In genomic region chr9:126805546-126806262, GRCh38 we compare ENCODE assay signal across 8 cellular contexts. TPM values are rescaled to one million over a fixed set of nuclear protein-coding genes. Genes with fewer than 3 reads are reported as not detected.
DNase-seq lines count a peak whose midpoint lies in the region; ATAC-seq and TF ChIP-seq lines count a peak whose summit lies in the region.

No MANE protein-coding gene starts in this region.

- in situ Hi-C loops in HAP-1 (cut with MboI; ENCODE audit: low sequenced_read_pairs), result no loop called here

- peaks cover 7% of the 10 kb centered on the region for H3K36me3 Mint-ChIP-seq in natural killer cell treated with Interleukin-12 subunit alpha and Interleukin-12 subunit beta and Interleukin-15 and Interleukin-18, amount 100 ng/mL, for 72 hours

- peak; percentile 93 to 94 for ATAC-seq in natural killer cell treated with Interleukin-12 subunit alpha and Interleukin-12 subunit beta and Interleukin-15 and Interleukin-18, amount 100 ng/mL, for 72 hours

- no peaks in the 10 kb centered on the region for H3K27me3 Mint-ChIP-seq in natural killer cell treated with Interleukin-12 subunit alpha and Interleukin-12 subunit beta and Interleukin-15 and Interleukin-18, amount 100 ng/mL, for 72 hours

- no peaks in the 10 kb centered on the region for H3K9me3 ChIP-seq in HAP-1

- CTCF ChIA-PET in GM10248 (lab: Yijun Ruan, JAX), result interaction anchor here (1.3 to 2.0 kb wide), 5 partner anchors 15 to 99 kb away, joined by 3 to 7 read pairs (median 4); no protein-coding TSS in a partner anchor

- peaks cover 13% of the 10 kb centered on the region for H3K4me1 ChIP-seq in HAP-1

- DNase-seq in GM10248 (ENCODE audit: extremely low spot score) (peak; percentile 71), HAP-1 (ENCODE audit: low spot score in 2 of 2) (peak; percentile 40 to 45), NAMALWA (ENCODE audit: low spot score) (peak; percentile 93), epithelial cell of prostate (ENCODE audit: low read depth, low spot score) (peak; percentile 72), stromal cell of bone marrow (ENCODE audit: low read depth) (peak; percentile 85), NCI-H1694 (lab: John Stamatoyannopoulos, UW) (no peak)
- DNase-seq in activated CD8-positive, alpha-beta memory T cell treated with anti-CD3 and anti-CD28 coated beads for 24 hours, result peak; percentile 83
- DNase-seq in natural killer cell treated with Interleukin-12 subunit alpha and Interleukin-12 subunit beta and Interleukin-15 and Interleukin-18, amount 100 ng/mL, for 72 hours (ENCODE audit: low spot score), result peak; percentile 89

- no peaks in the 10 kb centered on the region for H3K9me3 Mint-ChIP-seq in natural killer cell treated with Interleukin-12 subunit alpha and Interleukin-12 subunit beta and Interleukin-15 and Interleukin-18, amount 100 ng/mL, for 72 hours

- H3K27ac Mint-ChIP-seq in natural killer cell treated with Interleukin-12 subunit alpha and Interleukin-12 subunit beta and Interleukin-15 and Interleukin-18, amount 100 ng/mL, for 72 hours, result peak overlapping the region; percentile 95 to 96

- peak overlapping the region; percentile 87 for H3K4me3 ChIP-seq in HAP-1

- no peaks in the 10 kb centered on the region for H3K27me3 ChIP-seq in HAP-1 (ENCODE audit: low read depth)

- peak; percentile 27 for TF ChIP-seq CTCF in GM10248 (IDR thresholded peaks at IDR 0.05; ENCODE audit: control extremely low read depth, extremely low read depth, low read depth, missing control alignments)

- POLR2A ChIA-PET in GM10248 (lab: Yijun Ruan, JAX), result no interaction called here

- peak overlapping the region; percentile 89 for H3K27ac ChIP-seq in epithelial cell of prostate

- peak overlapping the region; percentile 98 for H3K4me3 Mint-ChIP-seq in natural killer cell treated with Interleukin-12 subunit alpha and Interleukin-12 subunit beta and Interleukin-15 and Interleukin-18, amount 100 ng/mL, for 72 hours

- H3K36me3 ChIP-seq in HAP-1 (replicated peaks), result peaks cover 6% of the 10 kb centered on the region

- peaks cover 27 to 40% of the 10 kb centered on the region in 2 donors for H3K4me1 Mint-ChIP-seq in natural killer cell treated with Interleukin-12 subunit alpha and Interleukin-12 subunit beta and Interleukin-15 and Interleukin-18, amount 100 ng/mL, for 72 hours (ENCODE audit: low read depth in 2 of 2)

RNA-seq across cellular contexts. Expression of gene ZBTB43, which starts 0.9 kb away (rescaled TPM):
- total RNA-seq in natural killer cell treated with Interleukin-12 subunit alpha and Interleukin-12 subunit beta and Interleukin-15 and Interleukin-18, amount 100 ng/mL, for 72 hours, result 10 to 100 TPM; 25.0 to 42.1 TPM

RNA-seq across cellular contexts. Expression of gene ZBTB34, which starts 54.7 kb away (rescaled TPM):
- total RNA-seq in natural killer cell treated with Interleukin-12 subunit alpha and Interleukin-12 subunit beta and Interleukin-15 and Interleukin-18, amount 100 ng/mL, for 72 hours, result 10 to 100 TPM in 1 of 2 donors, 1 to 10 TPM in 1; 7.6 to 11.9 TPM
